ENCODE assay signal across 1 cellular context in genomic region chr15:59548501-59549230, GRCh38.
TF ChIP-seq lines count a peak whose summit lies in the region.

No MANE protein-coding gene starts in this region.

TF ChIP-seq in HEK293, 187 proteins besides CTCF, POLR2A, EP300 and RAD21 (continued from another document):
- TF ChIP-seq ZNF529 (tag by site-specific recombination; IDR thresholded peaks at IDR 0.05; ENCODE audit: insufficient replicate concordance) (no peak), ZNF521 (tag by site-specific recombination; IDR thresholded peaks at IDR 0.05) (no peak)
